In genomic region chr12:69570000-69570516, GRCh38 we compare ENCODE assay signal across 9 cellular contexts. TPM values are rescaled to one million over a fixed set of nuclear protein-coding genes. Genes with fewer than 3 reads are reported as not detected.
DNase-seq lines count a peak whose midpoint lies in the region; ATAC-seq and TF ChIP-seq lines count a peak whose summit lies in the region.
"Had no signal": no experiment of that assay in that cellular context is flagged by ENCODE, and none has a peak within 500 bp of the region (broad histone marks: within the 10 kb centered on the region; RNA-seq: fewer than 3 reads in every experiment).

No MANE protein-coding gene starts in this region.

- peak overlapping the region; percentile 3 for H3K9ac ChIP-seq in mesenchymal stem cell (ENCODE audit: low read length)

- H2AK5ac ChIP-seq in mesenchymal stem cell (ENCODE audit: low read length, severe bottlenecking): no peak overlapping the region

- H2BK120ac ChIP-seq in mesenchymal stem cell (ENCODE audit: low read depth, low read length): no peak overlapping the region

- H2BK12ac ChIP-seq in mesenchymal stem cell (ENCODE audit: low read length in 2 of 2): no peak overlapping the region

- peaks cover 1% of the 10 kb centered on the region for H3K4me1 ChIP-seq in mesenchymal stem cell (ENCODE audit: control insufficient read depth, insufficient read depth, low read depth, low read length)

- H3K36me3 ChIP-seq in BJ (ENCODE audit: control insufficient read depth, insufficient read depth, low read length) (peaks cover 4% of the 10 kb centered on the region), mesenchymal stem cell (ENCODE audit: control insufficient read depth in 1 of 2, insufficient read depth in 2 of 2, low read depth in 1 of 2, low read length in 2 of 2) (peaks cover 13 to 74% of the 10 kb centered on the region in 2 experiments)

- no peak overlapping the region for H3K4me3 ChIP-seq in BJ (ENCODE audit: low read depth, low read length)
- no peak overlapping the region for H3K4me3 ChIP-seq in mesenchymal stem cell (ENCODE audit: insufficient read depth in 1 of 2, low read depth in 1 of 2, low read length in 2 of 2)

- H2AFZ ChIP-seq in mesenchymal stem cell (ENCODE audit: low read depth, low read length): no peak overlapping the region

- no peaks in the 10 kb centered on the region for H3K9me3 ChIP-seq in mesenchymal stem cell (ENCODE audit: control insufficient read depth, low read length)

- POLR2A ChIA-PET in BJ (lab: Charles Lee): no interaction called here

- no peak for TF ChIP-seq CTCF in BJ (IDR thresholded peaks at IDR 0.05; ENCODE audit: insufficient read depth, low read depth, low read length)

- no peak overlapping the region for H3K14ac ChIP-seq in mesenchymal stem cell (ENCODE audit: low read length in 2 of 2)

- DNase-seq in BJ (ENCODE audit: low read depth) (peak; percentile 55), HS-27A (ENCODE audit: low read depth) (peak; percentile 45), astrocyte of the hippocampus (ENCODE audit: low read depth, low spot score) (peak; percentile 87), mesenchymal stem cell (no peak), cortex of kidney (lab: John Stamatoyannopoulos, UW) (no peak), DMS53 (lab: John Stamatoyannopoulos, UW) (no peak), RKO (ENCODE audit: low spot score) (no peak)

- H3K18ac ChIP-seq in mesenchymal stem cell (ENCODE audit: low read depth in 1 of 2, low read length in 2 of 2): no peak overlapping the region

- ATAC-seq in GM19395 (IDR thresholded peaks at IDR 0.05; ENCODE audit: unreplicated experiment): no peak

- peaks cover 10% of the 10 kb centered on the region for H3K79me1 ChIP-seq in mesenchymal stem cell (replicated peaks; ENCODE audit: low read length, poor library complexity, severe bottlenecking)

- no peak overlapping the region for H3K4ac ChIP-seq in mesenchymal stem cell (ENCODE audit: low read depth in 1 of 2, low read length in 2 of 2)

- WGBS in mesenchymal stem cell: 91% methylated on average over 8 of the region's 10 CpGs

- H3K23ac ChIP-seq in mesenchymal stem cell (ENCODE audit: low read length in 2 of 2): no peak overlapping the region

- H3K4me2 ChIP-seq in mesenchymal stem cell (ENCODE audit: low read length, poor library complexity, severe bottlenecking): no peak overlapping the region

- H2BK15ac ChIP-seq in mesenchymal stem cell (ENCODE audit: low read depth, poor library complexity, severe bottlenecking): no peak overlapping the region

- no peak overlapping the region for H4K91ac ChIP-seq in mesenchymal stem cell (ENCODE audit: low read length)

- CTCF ChIA-PET in BJ (lab: Yijun Ruan, JAX): interaction anchor here (0.7 to 3.5 kb wide), 19 partner anchors 8 to 213 kb away, joined by 3 to 24 read pairs (median 4); partner anchors contain the start of genes CCT2 and FRS2

- peak overlapping the region; percentile 5 for H3K27ac ChIP-seq in mesenchymal stem cell (ENCODE audit: low read length, poor library complexity, severe bottlenecking)

- no peak overlapping the region for H2BK5ac ChIP-seq in mesenchymal stem cell (ENCODE audit: low read depth, low read length, poor library complexity, severe bottlenecking)

- no peaks in the 10 kb centered on the region for H3K27me3 ChIP-seq in BJ (ENCODE audit: control insufficient read depth, insufficient read depth, low read length)
- no peaks in the 10 kb centered on the region for H3K27me3 ChIP-seq in mesenchymal stem cell (ENCODE audit: control insufficient read depth in 1 of 2, insufficient read depth in 1 of 2, low read length in 2 of 2)

- no peak overlapping the region for H4K8ac ChIP-seq in mesenchymal stem cell (ENCODE audit: low read length)

RNA-seq across cellular contexts. Expression of gene CCT2, which starts 15.2 kb away (rescaled TPM):
- polyA plus RNA-seq in BJ (2011; rRNA removed): 225 and 228 TPM in 2 replicates
- 69.8 and 96.3 TPM in 2 replicates for polyA minus RNA-seq in BJ (2011; rRNA and poly(A)+ RNA removed)
- polyA plus RNA-seq in mesenchymal stem cell (2013, experiment 1 of 2): 186 TPM
- 194 TPM for polyA plus RNA-seq in mesenchymal stem cell (2013, experiment 2 of 2)

RNA-seq across cellular contexts. Expression of gene LRRC10, which starts 40.6 kb away (rescaled TPM):
- not detected in 2 replicates for polyA plus RNA-seq in BJ (2011; rRNA removed)
- not detected in 2 replicates for polyA minus RNA-seq in BJ (2011; rRNA and poly(A)+ RNA removed)
- not detected for polyA plus RNA-seq in mesenchymal stem cell (2013, experiment 1 of 2)
- polyA plus RNA-seq in mesenchymal stem cell (2013, experiment 2 of 2): not detected
- polyA plus RNA-seq: esophagus had no signal

Comparison
In these comparisons a context has a peak if more than half of its experiments do, and no peak if none do; other contexts are left out.
1. DNase-seq: peak in BJ (single experiment), HS-27A (single experiment) and astrocyte of the hippocampus (single experiment); none in mesenchymal stem cell (single experiment), cortex of kidney (single experiment), DMS53 (single experiment) and RKO (single experiment).